11 cellular contexts compared by ENCODE assay signal in the genomic region with DNA sequence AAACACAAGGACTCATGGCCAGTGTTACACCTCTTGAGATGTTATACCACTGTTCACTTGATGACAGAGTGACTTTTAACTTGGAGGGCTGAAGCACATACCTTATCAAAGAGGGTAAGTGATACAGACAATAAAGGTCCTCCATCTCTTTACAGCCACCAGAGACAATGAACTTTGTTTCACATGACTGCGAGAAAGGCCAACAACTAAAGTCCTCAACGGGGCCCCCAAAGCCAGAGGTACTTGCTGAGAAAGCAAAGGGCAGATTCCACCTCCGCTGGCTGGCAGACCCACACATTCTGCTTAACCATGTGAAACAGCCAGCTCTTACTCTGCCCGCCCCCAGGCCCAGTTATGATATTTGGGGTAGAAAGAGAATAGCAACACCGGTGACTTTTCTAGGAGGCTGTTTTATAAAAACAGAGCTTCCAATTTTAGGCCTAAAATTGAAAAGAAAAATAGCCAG. TPM values are rescaled to one million over a fixed set of nuclear protein-coding genes. Genes with fewer than 3 reads are reported as not detected.
A peak's percentile ranks its signal among the peaks of the same experiment; 100 is the strongest.
DNase-seq lines count a peak whose midpoint lies in the region; ATAC-seq and TF ChIP-seq lines count a peak whose summit lies in the region.
"Had no signal": no experiment of that assay in that cellular context is flagged by ENCODE, and none has a peak within 500 bp of the region (broad histone marks: within the 10 kb centered on the region; RNA-seq: fewer than 3 reads in every experiment).

No MANE protein-coding gene starts in this region.

- intact Hi-C loops in Right ventricle myocardium superior (cut with DNase I): no loop called here

- H3K9ac ChIP-seq in skeletal muscle satellite cell (ENCODE audit: low read depth, low read length): peak overlapping the region; percentile 21

- H3K4me1 ChIP-seq in SJSA1 (replicated peaks) (peaks cover 48% of the 10 kb centered on the region), skeletal muscle satellite cell (ENCODE audit: control insufficient read depth, insufficient read depth, low read length) (peaks cover 48% of the 10 kb centered on the region)

- H3K36me3 ChIP-seq in SJSA1 (peaks cover 8% of the 10 kb centered on the region), skeletal muscle satellite cell (ENCODE audit: insufficient read depth, low read length) (peaks cover 5% of the 10 kb centered on the region)

- no peak for DNase-seq in SJSA1 (ENCODE audit: low read depth in 1 of 2, low spot score in 2 of 2)
- DNase-seq in Right ventricle myocardium superior: no peak
- no peak for DNase-seq in NCI-H187 treated with DMSO at 0.1 percent for 48 hours (lab: John Stamatoyannopoulos, UW)
- DNase-seq in HEK293T (ENCODE audit: extremely low spot score): no peak
- DNase-seq: islet precursor cell, NCI-H1092, SIG-M5 had no signal

- peak overlapping the region; percentile 42 for H3K27ac ChIP-seq in SJSA1

- H3K4me2 ChIP-seq in skeletal muscle satellite cell (ENCODE audit: low read length): peak overlapping the region; percentile 78

- POLR2A ChIA-PET in HEK293T (lab: Yijun Ruan, JAX): no interaction called here

- H3K4me3 ChIP-seq in SJSA1: no peak overlapping the region
- peak overlapping the region; percentile 43 for H3K4me3 ChIP-seq in skeletal muscle satellite cell (ENCODE audit: low read length)

- CTCF ChIA-PET in HEK293T (lab: Yijun Ruan, JAX): no interaction called here

- ATAC-seq in GM18868 (IDR thresholded peaks at IDR 0.05; ENCODE audit: unreplicated experiment) (peak; percentile 12), Right ventricle myocardium superior (ENCODE audit: poor library complexity) (peak; percentile 83), GM18873 (IDR thresholded peaks at IDR 0.05; ENCODE audit: low FRiP score, unreplicated experiment) (no peak), GM18505 (IDR thresholded peaks at IDR 0.05; ENCODE audit: unreplicated experiment) (no peak)

- H3K27me3 ChIP-seq in SJSA1 (replicated peaks) (no peaks in the 10 kb centered on the region), skeletal muscle satellite cell (ENCODE audit: control insufficient read depth, insufficient read depth, low read length) (no peaks in the 10 kb centered on the region)

- H3K9me3 ChIP-seq in SJSA1 (replicated peaks): no peaks in the 10 kb centered on the region
- H3K9me3 ChIP-seq in skeletal muscle satellite cell (replicated peaks; ENCODE audit: low read length): no peaks in the 10 kb centered on the region

- TF ChIP-seq POLR2A in GM18505 (IDR thresholded peaks at IDR 0.05; ENCODE audit: borderline replicate concordance, extremely low read depth, insufficient read depth, insufficient read length): no peak

TF ChIP-seq in HEK293T, 16 proteins besides CTCF, POLR2A, EP300 and RAD21:
- TF ChIP-seq SP1 (IDR thresholded peaks at IDR 0.05) (no peak), ELF4 (IDR thresholded peaks at IDR 0.05) (no peak), NFRKB (IDR thresholded peaks at IDR 0.05) (no peak), FOXK2 (IDR thresholded peaks at IDR 0.05) (no peak), FOXM1 (IDR thresholded peaks at IDR 0.05; ENCODE audit: borderline replicate concordance) (no peak), CTBP1 (IDR thresholded peaks at IDR 0.05; ENCODE audit: borderline replicate concordance) (no peak), TARDBP (IDR thresholded peaks at IDR 0.05) (no peak), ZNF384 (IDR thresholded peaks at IDR 0.05) (no peak)

RNA-seq across cellular contexts. Expression of gene DCUN1D3, which starts 21.4 kb away (rescaled TPM):
- total RNA-seq in SJSA1 (2014; rRNA removed; shearing (Covaris generic)): 14.0 and 17.7 TPM in 2 replicates
- total RNA-seq in Right ventricle myocardium superior: 14.6 TPM
- total RNA-seq in skeletal muscle satellite cell (2012; rRNA removed): 28.2 and 29.4 TPM in 2 replicates

RNA-seq across cellular contexts. Expression of gene LYRM1, which starts 21.9 kb away (rescaled TPM):
- 25.2 and 48.2 TPM in 2 replicates for total RNA-seq in SJSA1 (2014; rRNA removed; shearing (Covaris generic))
- 49.8 TPM for total RNA-seq in Right ventricle myocardium superior
- total RNA-seq in skeletal muscle satellite cell (2012; rRNA removed): 50.5 and 66.7 TPM in 2 replicates

Comparison
In these comparisons a context has a peak if more than half of its experiments do, and no peak if none do; other contexts are left out.
1. ATAC-seq: peak in GM18868 (single experiment) and Right ventricle myocardium superior (single experiment); none in GM18873 (single experiment) and GM18505 (single experiment).